In genomic region chr7:94656925-94657731, GRCh38 we compare ENCODE assay signal across 8 cellular contexts. TPM values are rescaled to one million over a fixed set of nuclear protein-coding genes. Genes with fewer than 3 reads are reported as not detected.
DNase-seq lines count a peak whose midpoint lies in the region; ATAC-seq and TF ChIP-seq lines count a peak whose summit lies in the region.

No MANE protein-coding gene starts in this region.

- H3K36me3 Mint-ChIP-seq in progenitor cell of endocrine pancreas (ENCODE audit: insufficient read depth) = no peaks in the 10 kb centered on the region

- H3K27me3 Mint-ChIP-seq in progenitor cell of endocrine pancreas = no peaks in the 10 kb centered on the region

- no peak for TF ChIP-seq CTCF in progenitor cell of endocrine pancreas (IDR thresholded peaks at IDR 0.05; ENCODE audit: unreplicated experiment)

- H3K27ac Mint-ChIP-seq in progenitor cell of endocrine pancreas = peak overlapping the region; percentile 96

- H3K9me3 Mint-ChIP-seq in progenitor cell of endocrine pancreas (ENCODE audit: low read depth) = no peaks in the 10 kb centered on the region

- H3K4me1 Mint-ChIP-seq in progenitor cell of endocrine pancreas (ENCODE audit: low read depth) = peaks cover 8% of the 10 kb centered on the region

- ATAC-seq in HG02588 (IDR thresholded peaks at IDR 0.05; ENCODE audit: unreplicated experiment) (no peak), HG03432 (IDR thresholded peaks at IDR 0.05; ENCODE audit: unreplicated experiment) (no peak)

- DNase-seq in ELR (ENCODE audit: low read depth) (peak; percentile 43), NCI-H128 (lab: John Stamatoyannopoulos, UW; ENCODE audit: unreplicated experiment) (peak; percentile 74), foreskin melanocyte (peak; percentile 60), progenitor cell of endocrine pancreas (ENCODE audit: low spot score, unreplicated experiment) (no peak), T1000 (lab: John Stamatoyannopoulos, UW) (no peak)
- DNase-seq in activated effector memory CD4-positive, alpha-beta T cell treated with anti-CD3 and anti-CD28 coated beads, Interleukin-2, amount 50 U/mL, for 16 hours = peak; percentile 68

- peak overlapping the region; percentile 90 for H3K4me3 Mint-ChIP-seq in progenitor cell of endocrine pancreas (ENCODE audit: low read depth)

RNA-seq across cellular contexts. Expression of gene SGCE, which starts 1.2 kb away (rescaled TPM):
- total RNA-seq in progenitor cell of endocrine pancreas = 35.4 and 49.3 TPM in 2 replicates

Comparison
In these comparisons a context has a peak if more than half of its experiments do, and no peak if none do; other contexts are left out.
1. DNase-seq: peak in ELR (single experiment), NCI-H128 (single experiment), activated effector memory CD4-positive, alpha-beta T cell treated with anti-CD3 and anti-CD28 coated beads, Interleukin-2, amount 50 U/mL, for 16 hours (single experiment) and foreskin melanocyte (single experiment); none in progenitor cell of endocrine pancreas (single experiment) and T1000 (single experiment).